1 cellular context compared by ENCODE assay signal in genomic region chr9:126033318-126033717, GRCh38.
TF ChIP-seq lines count a peak whose summit lies in the region.

No MANE protein-coding gene starts in this region.

TF ChIP-seq in HepG2, 621 proteins besides CTCF, POLR2A, EP300 and RAD21 (continued from another document):
- TF ChIP-seq TIGD3 (CRISPR knock-in tag; IDR thresholded peaks at IDR 0.05; ENCODE audit: borderline replicate concordance), result no peak
